12 cellular contexts compared by ENCODE assay signal in the genomic region with DNA sequence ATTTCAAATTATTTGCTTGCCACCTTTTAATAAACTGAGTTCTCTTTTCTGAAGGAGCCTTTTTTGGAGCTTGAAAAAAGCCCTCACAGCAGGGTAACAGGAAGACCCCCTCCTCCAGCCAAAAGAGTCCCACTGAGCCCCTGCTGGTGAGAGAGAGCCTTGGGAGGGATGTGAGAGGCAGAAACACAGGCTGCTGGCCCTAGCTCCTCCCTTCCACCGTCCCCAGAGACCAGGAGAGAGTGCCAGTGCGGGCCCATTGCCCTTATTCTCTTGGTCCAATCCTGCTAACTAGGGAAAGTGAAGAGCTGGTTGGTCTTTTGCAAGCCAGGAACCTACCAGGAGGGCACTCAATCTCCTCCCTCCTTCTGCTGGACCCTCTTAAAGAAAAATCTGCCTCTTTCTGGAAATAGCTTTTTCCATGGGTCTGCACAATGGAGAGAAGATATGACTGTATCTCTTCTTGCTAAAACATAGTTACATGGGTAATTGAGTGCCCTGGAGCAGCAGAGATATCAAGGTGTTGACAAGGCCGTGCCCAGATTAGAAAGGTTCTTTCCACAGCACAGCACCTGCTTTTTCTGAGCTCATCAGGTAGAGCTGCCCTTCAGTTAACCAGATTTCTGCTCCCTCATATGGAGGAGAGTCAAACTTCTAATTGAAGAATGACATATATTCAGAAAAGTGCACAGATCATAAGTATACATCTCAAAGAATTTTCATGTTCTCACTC.
DNase-seq lines count a peak whose midpoint lies in the region; ATAC-seq and TF ChIP-seq lines count a peak whose summit lies in the region.
"Had no signal": no experiment of that assay in that cellular context is flagged by ENCODE, and none has a peak within 500 bp of the region (broad histone marks: within the 10 kb centered on the region; RNA-seq: fewer than 3 reads in every experiment).

No MANE protein-coding gene starts in this region.

- H3K4me3 Mint-ChIP-seq in CD4-positive, alpha-beta T cell: peak overlapping the region; percentile 79
- peak overlapping the region; percentile 85 for H3K4me3 Mint-ChIP-seq in natural killer cell

- no peak overlapping the region for H3K4me3 ChIP-seq in body of pancreas

- H3K9me3 Mint-ChIP-seq in CD4-positive, alpha-beta T cell: no peaks in the 10 kb centered on the region
- no peaks in the 10 kb centered on the region for H3K9me3 Mint-ChIP-seq in natural killer cell

- H3K4me1 ChIP-seq in body of pancreas: peaks cover 40% of the 10 kb centered on the region

- CTCF ChIA-PET in CD4-positive, alpha-beta T cell (lab: Charles Lee): interaction anchor here (1.2 kb wide), 1 partner anchor 9 kb away, joined by 3 read pairs; no protein-coding TSS in a partner anchor

- TF ChIP-seq CTCF in CD4-positive, alpha-beta T cell (IDR thresholded peaks at IDR 0.05): no peak
- TF ChIP-seq CTCF in body of pancreas (IDR thresholded peaks at IDR 0.05) (no peak), natural killer cell (IDR thresholded peaks at IDR 0.05) (no peak)

- no peak for DNase-seq in CD4-positive, alpha-beta T cell
- peak in 1 of 4 donors; percentile 23 for DNase-seq in body of pancreas
- DNase-seq in natural killer cell: no peak
- DNase-seq in NCI-H2196 treated with DMSO at 0.1 percent for 48 hours (lab: John Stamatoyannopoulos, UW; ENCODE audit: unreplicated experiment): no peak
- no peak for DNase-seq in erythroblast (lab: John Stamatoyannopoulos, UW)
- DNase-seq: activated CD8-positive, alpha-beta memory T cell treated with anti-CD3 and anti-CD28 coated beads for 24 hours; NCI-H2171 had no signal

- POLR2A ChIA-PET in CD4-positive, alpha-beta T cell (lab: Charles Lee): interaction anchor here (1.1 to 1.9 kb wide), 5 partner anchors 9 to 56 kb away, joined by 3 to 7 read pairs (median 4); no protein-coding TSS in a partner anchor

- intact Hi-C loops in CD4-positive, alpha-beta T cell (cut with DNase I, micrococcal nuclease): loop anchor here (5.0 kb wide), 1 partner anchor 115 kb away; a partner anchor contains a TSS
- intact Hi-C loops in body of pancreas (cut with DNase I) (no loop called here), natural killer cell (cut with micrococcal nuclease) (loop anchor here (5.0 kb wide), 2 partner anchors 35 to 85 kb away; no protein-coding TSS in a partner anchor)

- no peaks in the 10 kb centered on the region for H3K9me3 ChIP-seq in CD4-positive, alpha-beta T cell (ENCODE audit: control insufficient read depth, low read length)
- H3K9me3 ChIP-seq in body of pancreas: no peaks in the 10 kb centered on the region
- H3K9me3 ChIP-seq: neutrophil had no signal

- no peaks in the 10 kb centered on the region for H3K36me3 ChIP-seq in body of pancreas (replicated peaks in 1 of 2; ENCODE audit: insufficient read depth in 1 of 2, low read depth in 2 of 2)
- H3K36me3 ChIP-seq: neutrophil had no signal

- peaks cover 30% of the 10 kb centered on the region for H3K36me3 Mint-ChIP-seq in CD4-positive, alpha-beta T cell (ENCODE audit: low read depth)
- no peaks in the 10 kb centered on the region for H3K36me3 Mint-ChIP-seq in natural killer cell

- peak; percentile 61 for ATAC-seq in CD4-positive, alpha-beta T cell (ENCODE audit: poor library complexity)
- ATAC-seq in HG02885 (IDR thresholded peaks at IDR 0.05; ENCODE audit: poor library complexity, unreplicated experiment) (peak; percentile 30), body of pancreas (peak; percentile 54), natural killer cell (no peak), GM21529 (IDR thresholded peaks at IDR 0.05; ENCODE audit: unreplicated experiment) (no peak), HG03342 (IDR thresholded peaks at IDR 0.05; ENCODE audit: unreplicated experiment) (no peak)

- WGBS in body of pancreas, 2 donors: 38 to 52% methylated on average over 3 of the region's 3 CpGs

- H3K27ac ChIP-seq in CD4-positive, alpha-beta T cell (ENCODE audit: low read depth, low read length): no peak overlapping the region
- H3K27ac ChIP-seq in body of pancreas: peak overlapping the region in 2 of 4 donors; percentile 11 to 56
- H3K27ac ChIP-seq: epithelial cell of prostate had no signal

- H3K27me3 Mint-ChIP-seq in CD4-positive, alpha-beta T cell: no peaks in the 10 kb centered on the region
- H3K27me3 Mint-ChIP-seq in natural killer cell (ENCODE audit: low read depth in 2 of 2): no peaks in the 10 kb centered on the region

- H3K27ac Mint-ChIP-seq in CD4-positive, alpha-beta T cell: peak overlapping the region; percentile 81
- H3K27ac Mint-ChIP-seq in natural killer cell: peak overlapping the region; percentile 91 to 95

- H3K27me3 ChIP-seq in CD4-positive, alpha-beta T cell (ENCODE audit: control insufficient read depth, insufficient read depth, low read length): no peaks in the 10 kb centered on the region
- H3K27me3 ChIP-seq in body of pancreas: no peaks in the 10 kb centered on the region
- H3K27me3 ChIP-seq: neutrophil had no signal

- TF ChIP-seq POLR2A in body of pancreas (IDR thresholded peaks at IDR 0.05): no peak
- no peak for TF ChIP-seq POLR2A in erythroblast (IDR thresholded peaks at IDR 0.05; ENCODE audit: low read length)

- H3K4me1 Mint-ChIP-seq in CD4-positive, alpha-beta T cell (ENCODE audit: low read depth): peaks cover 69% of the 10 kb centered on the region
- H3K4me1 Mint-ChIP-seq in natural killer cell: peaks cover 61 to 70% of the 10 kb centered on the region in 2 donors

Comparison
In these comparisons a context has a peak if more than half of its experiments do, and no peak if none do; other contexts are left out.
1. ATAC-seq: peak in CD4-positive, alpha-beta T cell (single experiment), HG02885 (single experiment) and body of pancreas (single experiment); none in natural killer cell (0 of 3), GM21529 (single experiment) and HG03342 (single experiment).